7 cellular contexts compared by ENCODE assay signal in genomic region chr2:165794520-165794882, GRCh38. TPM values are rescaled to one million over a fixed set of nuclear protein-coding genes. Genes with fewer than 3 reads are reported as not detected.
DNase-seq lines count a peak whose midpoint lies in the region; ATAC-seq and TF ChIP-seq lines count a peak whose summit lies in the region.

No MANE protein-coding gene starts in this region.

- no peaks in the 10 kb centered on the region for H3K27me3 ChIP-seq in fibroblast of lung (ENCODE audit: control insufficient read depth, insufficient read depth, low read length)

- peak; percentile 96 for ATAC-seq in GM18499 (IDR thresholded peaks at IDR 0.05; ENCODE audit: insufficient read depth, unreplicated experiment)
- peak; percentile 99 for ATAC-seq in HG02610 (IDR thresholded peaks at IDR 0.05; ENCODE audit: unreplicated experiment)
- ATAC-seq in natural killer cell: peak; percentile 86 to 92 (median 91)

- no peaks in the 10 kb centered on the region for H4K20me1 ChIP-seq in fibroblast of lung (ENCODE audit: control insufficient read depth, extremely low read depth, insufficient read depth, low read length)

- intact Hi-C loops in natural killer cell (cut with micrococcal nuclease): loop anchor here (5.0 kb wide), 2 partner anchors 158 to 352 kb away; partner anchors contain the start of gene TTC21B

- TF ChIP-seq CTCF in fibroblast of lung (conservative IDR thresholded peaks at IDR 0.05 in 1 of 2, IDR thresholded peaks at IDR 0.05 in 1 of 2; ENCODE audit: low read depth in 1 of 2, low read length in 2 of 2): no peak
- no peak for TF ChIP-seq CTCF in natural killer cell (IDR thresholded peaks at IDR 0.05)

- H3K27ac Mint-ChIP-seq in natural killer cell: peak overlapping the region; percentile 85 to 92

- H3K4me3 Mint-ChIP-seq in natural killer cell: peak overlapping the region; percentile 99

- H3K4me1 Mint-ChIP-seq in natural killer cell: peaks cover 59 to 74% of the 10 kb centered on the region in 2 donors

- peak overlapping the region; percentile 84 for H2AFZ ChIP-seq in fibroblast of lung (ENCODE audit: low read length)

- H3K9ac ChIP-seq in fibroblast of lung (ENCODE audit: insufficient read depth, low read length): no peak overlapping the region

- no peaks in the 10 kb centered on the region for H3K4me1 ChIP-seq in fibroblast of lung (ENCODE audit: control insufficient read depth, extremely low read depth, insufficient read depth, low read length)

- no peaks in the 10 kb centered on the region for H3K27me3 Mint-ChIP-seq in natural killer cell (ENCODE audit: low read depth in 2 of 2)

- peak; percentile 21 for DNase-seq in NCI-H2029 (lab: John Stamatoyannopoulos, UW)
- peak; percentile 26 for DNase-seq in activated T-cell treated with anti-CD3 and anti-CD28 coated beads for 1 hour (ENCODE audit: low read depth)
- DNase-seq in fibroblast of lung (ENCODE audit: low read depth in 2 of 2): peak; percentile 36 to 49
- DNase-seq in natural killer cell: peak; percentile 64
- DNase-seq in superior temporal gyrus (ENCODE audit: extremely low spot score): peak; percentile 35

- H3K9me3 Mint-ChIP-seq in natural killer cell: no peaks in the 10 kb centered on the region

- H3K79me2 ChIP-seq in fibroblast of lung (ENCODE audit: control insufficient read depth, insufficient read depth, low read length): no peaks in the 10 kb centered on the region

- H3K36me3 ChIP-seq in fibroblast of lung (ENCODE audit: control insufficient read depth, insufficient read depth, low read length): no peaks in the 10 kb centered on the region

- H3K36me3 Mint-ChIP-seq in natural killer cell: peaks cover under 1% of the 10 kb centered on the region

- peak overlapping the region; percentile 6 to 53 (median 32) for H3K4me3 ChIP-seq in fibroblast of lung (replicated peaks in 1 of 4; ENCODE audit: control extremely low read depth in 1 of 4, insufficient read depth in 1 of 4, low read depth in 3 of 4, low read length in 4 of 4)

- H3K27ac ChIP-seq in fibroblast of lung (ENCODE audit: insufficient read depth, low read length): no peak overlapping the region

- peak overlapping the region; percentile 76 for H3K4me2 ChIP-seq in fibroblast of lung (ENCODE audit: extremely low read depth, insufficient read depth, low read length)

- H3K9me3 ChIP-seq in fibroblast of lung (ENCODE audit: control insufficient read depth, insufficient read depth, low read depth, low read length): no peaks in the 10 kb centered on the region

RNA-seq across cellular contexts. Expression of gene GALNT3, which starts 0.5 kb away (rescaled TPM):
- 0.26 and 0.66 TPM in 2 replicates for total RNA-seq in fibroblast of lung
- 0.32 and 0.95 TPM in 2 replicates for polyA plus RNA-seq in fibroblast of lung
- polyA plus RNA-seq in fibroblast of lung (2012): 0.52 and 0.61 TPM in 2 replicates
- polyA minus RNA-seq in fibroblast of lung (ENCODE audit: low replicate concordance): not detected in 2 replicates
- total RNA-seq in natural killer cell: 10 to 100 TPM; 42.9 to 52.7 (median 47.4) TPM

Comparison
In these comparisons a context has a peak if more than half of its experiments do, and no peak if none do; other contexts are left out.
1. RNA of gene GALNT3, which starts 0.5 kb away (total RNA-seq): 42.9 to 52.7 TPM in natural killer cell; 0.26 to 0.66 TPM in fibroblast of lung; every median in the first group is over 10 times any median in the second.
2. Peak in every context shown above with its lines, with median percentiles within 50 percentile points of each other: ATAC-seq and DNase-seq.